8 cellular contexts compared by ENCODE assay signal in the genomic region with DNA sequence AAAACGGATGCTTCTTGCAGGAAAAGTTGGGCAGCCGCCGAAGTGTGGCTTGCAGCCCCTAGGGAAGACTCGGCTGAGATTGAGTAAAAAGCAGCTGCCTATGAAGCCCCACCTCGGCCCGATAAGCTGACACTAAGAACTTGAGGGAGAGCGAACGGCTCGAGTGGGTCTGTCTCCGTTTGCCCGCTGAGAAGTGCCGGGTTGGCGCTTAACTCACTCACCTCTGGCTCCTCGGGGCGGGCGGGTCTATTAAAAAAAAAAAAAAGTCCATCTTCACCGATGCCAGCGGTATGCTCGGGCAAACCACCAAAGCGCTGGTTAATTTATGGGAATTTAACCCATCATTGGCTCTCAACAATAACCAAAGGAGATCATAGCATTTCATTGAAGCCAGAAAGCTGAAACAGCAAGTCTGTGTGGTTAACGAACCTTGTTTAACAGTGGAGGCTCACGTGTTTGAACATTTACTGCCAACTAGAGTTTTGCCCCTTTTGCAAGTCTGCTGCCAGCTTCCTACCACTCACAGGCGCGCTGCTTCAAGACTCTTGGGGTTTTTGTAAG. TPM values are rescaled to one million over a fixed set of nuclear protein-coding genes. Genes with fewer than 3 reads are reported as not detected.
DNase-seq lines count a peak whose midpoint lies in the region; ATAC-seq and TF ChIP-seq lines count a peak whose summit lies in the region.

No MANE protein-coding gene starts in this region.

- H4K20me1 ChIP-seq in GM23248 (ENCODE audit: insufficient read depth): no peaks in the 10 kb centered on the region

- H3K27ac Mint-ChIP-seq in activated naive CD4-positive, alpha-beta T cell treated with anti-CD3 and anti-CD28 coated beads, Interleukin-2, amount 50 U/mL, for 24 hours: peak overlapping the region; percentile 89

- ATAC-seq in HG02588 (IDR thresholded peaks at IDR 0.05; ENCODE audit: unreplicated experiment): no peak

- H3K27me3 ChIP-seq in GM23248 (replicated peaks; ENCODE audit: insufficient read depth) (no peaks in the 10 kb centered on the region), parathyroid adenoma (ENCODE audit: control insufficient read depth, insufficient read depth, low read length) (no peaks in the 10 kb centered on the region)

- H3K4me3 ChIP-seq in AG09309 (ENCODE audit: control insufficient read depth, low read depth, low read length) (peak overlapping the region; percentile 68), GM23248 (peak overlapping the region; percentile 81), parathyroid adenoma (ENCODE audit: low read depth, low read length) (peak overlapping the region; percentile 73)

- H3K4me1 ChIP-seq in GM23248 (ENCODE audit: insufficient read depth): peaks cover 40% of the 10 kb centered on the region
- H3K4me1 ChIP-seq in parathyroid adenoma: peaks cover 21% of the 10 kb centered on the region

- H3F3A ChIP-seq in GM23248 (ENCODE audit: insufficient read depth): peaks cover 17% of the 10 kb centered on the region; the same call in 1 of the 2 replicates

- H3K4me2 ChIP-seq in GM23248 (ENCODE audit: unreplicated experiment): peak overlapping the region; percentile 96
- peak overlapping the region; percentile 81 for H3K4me2 ChIP-seq in parathyroid adenoma (ENCODE audit: low read length)

- H3K4me3 Mint-ChIP-seq in activated naive CD4-positive, alpha-beta T cell treated with anti-CD3 and anti-CD28 coated beads, Interleukin-2, amount 50 U/mL, for 24 hours: peak overlapping the region; percentile 94

- DNase-seq in AG09309 (ENCODE audit: low read depth) (no peak), GM23248 (peak; percentile 64), RKO (ENCODE audit: low spot score) (peak; percentile 68), cardiac septum (ENCODE audit: low spot score) (peak; percentile 77), AG08395 (ENCODE audit: low spot score) (no peak)

- no peaks in the 10 kb centered on the region for H3K27me3 Mint-ChIP-seq in activated naive CD4-positive, alpha-beta T cell treated with anti-CD3 and anti-CD28 coated beads, Interleukin-2, amount 50 U/mL, for 24 hours

- no peaks in the 10 kb centered on the region for H3K36me3 ChIP-seq in GM23248 (ENCODE audit: low read depth)
- no peaks in the 10 kb centered on the region for H3K36me3 ChIP-seq in parathyroid adenoma (ENCODE audit: control insufficient read depth, insufficient read depth, low read length)

- H2AFZ ChIP-seq in GM23248 (peak overlapping the region; percentile 62), parathyroid adenoma (peak overlapping the region; percentile 63)

- TF ChIP-seq CTCF in AG09309 (IDR thresholded peaks at IDR 0.05; ENCODE audit: control insufficient read depth, insufficient read depth, low read depth, low read length, missing control alignments): no peak
- no peak for TF ChIP-seq CTCF in parathyroid adenoma (IDR thresholded peaks at IDR 0.05)

- peaks cover 53% of the 10 kb centered on the region for H3K79me2 ChIP-seq in GM23248 (ENCODE audit: insufficient read depth)
- H3K79me2 ChIP-seq in parathyroid adenoma: peaks cover 20% of the 10 kb centered on the region

- WGBS in GM23248 (ENCODE audit: low coverage in 1 of 2, low lambda C conversion rate in 2 of 2, missing lambda C conversion rate in 2 of 2), 2 experiments: 1 to 3% methylated on average over 24 of the region's 24 CpGs

- peaks cover 42% of the 10 kb centered on the region for H3K4me1 Mint-ChIP-seq in activated naive CD4-positive, alpha-beta T cell treated with anti-CD3 and anti-CD28 coated beads, Interleukin-2, amount 50 U/mL, for 24 hours

- no peaks in the 10 kb centered on the region for H3K9me2 ChIP-seq in GM23248 (ENCODE audit: insufficient read depth)

- no peaks in the 10 kb centered on the region for H3K9me3 Mint-ChIP-seq in activated naive CD4-positive, alpha-beta T cell treated with anti-CD3 and anti-CD28 coated beads, Interleukin-2, amount 50 U/mL, for 24 hours

- in situ Hi-C loops in GM23248 (cut with MboI): no loop called here

- H3K27ac ChIP-seq in GM23248 (peak overlapping the region; percentile 63), parathyroid adenoma (peak overlapping the region; percentile 93)

- intact Hi-C loops in cardiac septum (cut with DNase I): no loop called here

- H3K36me3 Mint-ChIP-seq in activated naive CD4-positive, alpha-beta T cell treated with anti-CD3 and anti-CD28 coated beads, Interleukin-2, amount 50 U/mL, for 24 hours: peaks cover 5% of the 10 kb centered on the region

- H3K9ac ChIP-seq in GM23248: peak overlapping the region; percentile 83
- peak overlapping the region; percentile 16 for H3K9ac ChIP-seq in parathyroid adenoma

- H3K9me3 ChIP-seq in GM23248 (ENCODE audit: low read depth): no peaks in the 10 kb centered on the region
- no peaks in the 10 kb centered on the region for H3K9me3 ChIP-seq in parathyroid adenoma (ENCODE audit: control insufficient read depth, low read length)

RNA-seq across cellular contexts. Expression of gene SNTB2, which starts 1.0 kb away (rescaled TPM):
- 24.5 and 30.4 TPM in 2 replicates for total RNA-seq in GM23248 (2014; rRNA removed; shearing (Covaris generic))
- 6.0 and 13.2 TPM in 2 replicates for polyA plus RNA-seq in GM23248 (2016; fragmentation: Nextera tagmentation; extraction: Ambion mirVana)
- 13.0 TPM for total RNA-seq in cardiac septum

RNA-seq across cellular contexts. Expression of gene UTP4, which starts 55.5 kb away (rescaled TPM):
- 17.8 and 19.1 TPM in 2 replicates for total RNA-seq in GM23248 (2014; rRNA removed; shearing (Covaris generic))
- polyA plus RNA-seq in GM23248 (2016; fragmentation: Nextera tagmentation; extraction: Ambion mirVana): 54.8 and 55.8 TPM in 2 replicates
- total RNA-seq in cardiac septum: 25.6 TPM

RNA-seq across cellular contexts. Expression of gene CHTF8, which starts 55.6 kb away (rescaled TPM):
- 58.0 and 69.9 TPM in 2 replicates for total RNA-seq in GM23248 (2014; rRNA removed; shearing (Covaris generic))
- 56.7 and 57.7 TPM in 2 replicates for polyA plus RNA-seq in GM23248 (2016; fragmentation: Nextera tagmentation; extraction: Ambion mirVana)
- total RNA-seq in cardiac septum: 43.2 TPM

Comparison
In these comparisons a context has a peak if more than half of its experiments do, and no peak if none do; other contexts are left out.
1. DNase-seq: peak in GM23248 (single experiment), RKO (single experiment) and cardiac septum (single experiment); none in AG09309 (single experiment) and AG08395 (single experiment).
2. Peak in every context shown above with its lines, with median percentiles within 50 percentile points of each other: H3K4me3 ChIP-seq.